Comparison of ENCODE assay signal across 8 cellular contexts in the genomic region with DNA sequence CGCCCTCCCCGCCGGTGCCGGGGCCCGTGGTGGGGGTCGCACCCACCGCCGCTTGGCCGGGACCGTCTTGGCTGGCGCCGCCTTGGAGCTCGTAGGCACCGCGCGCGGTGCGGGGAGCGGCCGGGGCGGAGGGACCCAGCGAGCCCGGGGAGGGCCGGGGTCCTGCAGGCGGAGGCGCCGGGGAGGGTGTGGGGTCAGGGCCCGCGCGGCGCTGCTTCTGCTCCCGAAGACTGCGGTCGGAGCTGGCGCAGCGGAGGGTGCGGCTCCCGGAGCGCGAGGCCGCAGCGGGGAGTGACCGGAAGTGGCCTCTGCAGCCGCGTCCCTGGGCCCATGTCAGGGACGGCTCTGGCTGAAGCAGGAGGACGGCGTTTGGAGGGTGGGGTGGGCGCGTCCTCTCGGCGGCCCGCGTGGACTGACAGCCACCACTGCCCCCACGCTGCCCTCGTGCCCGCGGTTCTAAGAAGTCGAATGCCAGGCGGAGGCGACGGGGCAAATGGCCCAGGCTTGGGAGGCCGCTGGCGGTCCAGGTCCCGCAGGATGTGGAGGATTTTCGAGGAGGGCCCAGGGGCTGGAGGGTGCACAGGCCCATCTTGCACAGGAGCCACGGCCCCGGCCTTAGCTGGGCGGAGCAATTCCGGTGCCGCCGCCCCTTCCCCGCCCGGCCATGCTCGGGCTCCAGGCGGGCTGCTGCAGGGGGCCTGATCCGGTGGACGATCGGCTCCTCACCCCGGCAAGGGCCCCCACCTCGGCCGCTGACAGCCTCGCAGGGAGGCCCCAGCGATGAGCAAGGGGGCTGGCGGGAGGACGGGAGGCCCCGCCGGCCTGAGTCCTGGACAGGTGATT. TPM values are rescaled to one million over a fixed set of nuclear protein-coding genes. Genes with fewer than 3 reads are reported as not detected.
DNase-seq lines count a peak whose midpoint lies in the region; ATAC-seq and TF ChIP-seq lines count a peak whose summit lies in the region.

No MANE protein-coding gene starts in this region.

- no peaks in the 10 kb centered on the region for H3K4me1 ChIP-seq in BE2C
- H3K4me1 ChIP-seq in adrenal gland (replicated peaks in 1 of 2) = peaks cover 6 to 10% of the 10 kb centered on the region in 2 donors

- TF ChIP-seq CTCF in BE2C (IDR thresholded peaks at IDR 0.05; ENCODE audit: low read depth, low read length) (no peak), adrenal gland (IDR thresholded peaks at IDR 0.05) (no peak)

- peak in 1 of 2 donors; percentile 58 for TF ChIP-seq POLR2A in adrenal gland (IDR thresholded peaks at IDR 0.05)

- WGBS in adrenal gland, 4 donors = 0 to 4% (median 3%) methylated on average over 4 to 88 of the region's 88 CpGs

- H3K9me3 ChIP-seq in BE2C = no peaks in the 10 kb centered on the region; the same call in 1 of the 2 replicates
- H3K9me3 ChIP-seq in adrenal gland (replicated peaks in 1 of 3) = no peaks in the 10 kb centered on the region

- ATAC-seq in HG03354 (IDR thresholded peaks at IDR 0.05; ENCODE audit: poor library complexity, severe bottlenecking, unreplicated experiment) (peak; percentile 41), HG02571 (IDR thresholded peaks at IDR 0.05; ENCODE audit: unreplicated experiment) (no peak)

- H3K4me3 ChIP-seq in BE2C (ENCODE audit: low read depth, low read length) (peak overlapping the region; percentile 63), adrenal gland (peak overlapping the region; percentile 18 to 83 (median 56))

- H3K27me3 ChIP-seq in BE2C (peaks cover 20% of the 10 kb centered on the region), adrenal gland (no peaks in the 10 kb centered on the region)

- H3K27ac ChIP-seq in adrenal gland = peak overlapping the region in 3 of 5 donors; percentile 52 to 77 (median 64)

- intact Hi-C loops in adrenal gland (cut with DNase I) = no loop called here
- intact Hi-C loops in cardiac septum (cut with DNase I) = loop anchor here (5.0 kb wide), 3 partner anchors 100 to 220 kb away; partner anchors contain the start of genes AHCTF1 and ZNF496

- in situ Hi-C loops in KBM-7 (cut with MboI; ENCODE audit: low pct_unique_long_range_greater_than_20kb, low sequenced_read_pairs) = no loop called here

- DNase-seq in BE2C (peak; percentile 32), adrenal gland (peak; percentile 46 to 71 (median 65)), cardiac septum (ENCODE audit: low spot score) (peak; percentile 86), occipital lobe (lab: John Stamatoyannopoulos, UW) (peak; percentile 17), KBM-7 (no peak), KG1 (lab: John Stamatoyannopoulos, UW) (no peak)

- H3K36me3 ChIP-seq in BE2C (no peaks in the 10 kb centered on the region), adrenal gland (replicated peaks in 1 of 2) (no peaks in the 10 kb centered on the region)

RNA-seq across cellular contexts. Expression of gene ZNF669, which starts 7.7 kb away (rescaled TPM):
- 8.4 TPM for polyA plus RNA-seq in BE2C (2012; ENCODE audit: insufficient read depth, insufficient read length, low read depth)
- total RNA-seq in adrenal gland = 10 to 100 TPM in 1 of 8 donors, 1 to 10 TPM in 7; 1.2 to 11.3 (median 5.1) TPM
- polyA plus RNA-seq in adrenal gland = 1 to 10 TPM; 2.5 to 6.0 (median 3.3) TPM
- total RNA-seq in cardiac septum = 3.1 TPM
- total RNA-seq in occipital lobe = 33.8 TPM

RNA-seq across cellular contexts. Expression of gene ZNF670, which starts 33.2 kb away (rescaled TPM):
- 3.8 TPM for polyA plus RNA-seq in BE2C (2012; ENCODE audit: insufficient read depth, insufficient read length, low read depth)
- total RNA-seq in adrenal gland (1 to 10 TPM in 7 of 8 donors, under 1 TPM in 1; 0.18 to 3.7 (median 2.0) TPM), cardiac septum (0.75 TPM), occipital lobe (24.8 TPM)
- 1 to 10 TPM in 1 of 3 donors, under 1 TPM in 2; 0.80 to 3.1 (median 0.84) TPM for polyA plus RNA-seq in adrenal gland

RNA-seq across cellular contexts. Expression of gene ZNF124, which starts 60.0 kb away (rescaled TPM):
- 5.2 TPM for polyA plus RNA-seq in BE2C (2012; ENCODE audit: insufficient read depth, insufficient read length, low read depth)
- total RNA-seq in adrenal gland (10 to 100 TPM in 7 of 8 donors, 1 to 10 TPM in 1; 8.7 to 21.7 (median 14.3) TPM), cardiac septum (14.9 TPM), occipital lobe (365 TPM)
- 1 to 10 TPM in 2 of 3 donors, under 1 TPM in 1; 0.97 to 2.3 (median 1.3) TPM for polyA plus RNA-seq in adrenal gland

Comparison
In these comparisons a context has a peak if more than half of its experiments do, and no peak if none do; other contexts are left out.
1. DNase-seq: peak in BE2C (single experiment), adrenal gland (7 of 7), cardiac septum (single experiment) and occipital lobe (single experiment); none in KBM-7 (single experiment) and KG1 (single experiment).
2. RNA of gene ZNF124, which starts 60.0 kb away (total RNA-seq): 365 TPM in occipital lobe (single experiment); 8.7 to 21.7 TPM in adrenal gland and 14.9 TPM in cardiac septum (single experiment); every median in the first group is over 10 times any median in the second.